ENCODE assay signal across 8 cellular contexts in genomic region chr11:27505781-27506180, GRCh38. TPM values are rescaled to one million over a fixed set of nuclear protein-coding genes. Genes with fewer than 3 reads are reported as not detected.
DNase-seq lines count a peak whose midpoint lies in the region; ATAC-seq, FAIRE-seq and TF ChIP-seq lines count a peak whose summit lies in the region.

No MANE protein-coding gene starts in this region.

- peaks cover 31% of the 10 kb centered on the region for H3K36me3 Mint-ChIP-seq in CD8-positive, alpha-beta T cell

- peak; percentile 0 for ATAC-seq in CD8-positive, alpha-beta T cell
- ATAC-seq in RWPE2 (ENCODE audit: low read depth): no peak

- FAIRE-seq in urothelium cell line (lab: Jason Lieb, UNC): no peak

- peak overlapping the region; percentile 99 for H3K4me3 Mint-ChIP-seq in CD8-positive, alpha-beta T cell

- peak overlapping the region; percentile 99 for H3K27ac Mint-ChIP-seq in CD8-positive, alpha-beta T cell

- CTCF ChIA-PET in CD8-positive, alpha-beta T cell (lab: Charles Lee): interaction anchor here (1.3 kb wide), 1 partner anchor 9 kb away, joined by 6 read pairs; no protein-coding TSS in a partner anchor

- intact Hi-C loops in CD8-positive, alpha-beta T cell (cut with DNase I, micrococcal nuclease): loop anchor here (1.0 to 5.0 kb wide), 4 partner anchors 7 to 602 kb away; partner anchors contain the start of genes CCDC34 (in 2 of the 2), KIF18A (in 1 of the 2), LGR4 (in 1 of the 2) and METTL15 (in 1 of the 2)

- no peaks in the 10 kb centered on the region for H3K36me3 ChIP-seq in CD8-positive, alpha-beta T cell (ENCODE audit: insufficient read depth, low read length)
- H3K36me3 ChIP-seq in H7 (replicated peaks; ENCODE audit: control insufficient read depth, insufficient read depth, low read length) (0 out of 2 replicates have a peak, but pooled peaks cover 1% of the 10 kb centered on the region), RWPE2 (ENCODE audit: low read depth) (peaks cover 41% of the 10 kb centered on the region)

- peak overlapping the region; percentile 83 for H3K27ac ChIP-seq in CD8-positive, alpha-beta T cell (ENCODE audit: low read depth, low read length)
- H3K27ac ChIP-seq in RWPE2 (ENCODE audit: poor library complexity, severe bottlenecking): no peak overlapping the region

- POLR2A ChIA-PET in CD8-positive, alpha-beta T cell (lab: Charles Lee): no interaction called here

- H3K9me3 Mint-ChIP-seq in CD8-positive, alpha-beta T cell: no peaks in the 10 kb centered on the region

- no peak for DNase-seq in CD8-positive, alpha-beta T cell
- DNase-seq in H7: peak; percentile 10
- DNase-seq in RWPE2 (ENCODE audit: low spot score): no peak
- DNase-seq in fibroblast of pulmonary artery (ENCODE audit: low read depth): no peak
- no peak for DNase-seq in skeletal muscle cell (ENCODE audit: low read depth)
- DNase-seq in hepatic stellate cell (ENCODE audit: low spot score): no peak
- DNase-seq in urothelium cell line (ENCODE audit: low spot score): no peak
- DNase-seq in UCSD-AML1 (lab: John Stamatoyannopoulos, UW; ENCODE audit: unreplicated experiment): no peak

- H3K9me3 ChIP-seq in CD8-positive, alpha-beta T cell (ENCODE audit: low read length): no peaks in the 10 kb centered on the region
- H3K9me3 ChIP-seq in RWPE2 (ENCODE audit: severe bottlenecking): no peaks in the 10 kb centered on the region

- H3K27me3 Mint-ChIP-seq in CD8-positive, alpha-beta T cell (ENCODE audit: low read depth): no peaks in the 10 kb centered on the region

- peak overlapping the region; percentile 71 for H3K4me3 ChIP-seq in CD8-positive, alpha-beta T cell (ENCODE audit: low read depth, low read length)
- H3K4me3 ChIP-seq in H7 (ENCODE audit: insufficient read depth, low read depth, low read length): peak overlapping the region; percentile 95
- H3K4me3 ChIP-seq in RWPE2 (ENCODE audit: severe bottlenecking): peak overlapping the region; percentile 93
- H3K4me3 ChIP-seq in fibroblast of pulmonary artery (replicated peaks; ENCODE audit: low read depth, low read length): peak overlapping the region; percentile 87
- H3K4me3 ChIP-seq in skeletal muscle cell (ENCODE audit: low read depth, low read length): peak overlapping the region; percentile 99

- peaks cover 53% of the 10 kb centered on the region for H3K4me1 Mint-ChIP-seq in CD8-positive, alpha-beta T cell (ENCODE audit: low read depth)

- no peaks in the 10 kb centered on the region for H3K27me3 ChIP-seq in CD8-positive, alpha-beta T cell (ENCODE audit: insufficient read depth, low read length)
- H3K27me3 ChIP-seq in H7 (ENCODE audit: control insufficient read depth, insufficient read depth, low read length) (no peaks in the 10 kb centered on the region), RWPE2 (ENCODE audit: insufficient read depth, poor library complexity, severe bottlenecking) (no peaks in the 10 kb centered on the region)

- no peak for TF ChIP-seq CTCF in CD8-positive, alpha-beta T cell (IDR thresholded peaks at IDR 0.05)
- TF ChIP-seq CTCF in RWPE2 (IDR thresholded peaks at IDR 0.05; ENCODE audit: poor library complexity, severe bottlenecking) (no peak), fibroblast of pulmonary artery (IDR thresholded peaks at IDR 0.05; ENCODE audit: low read length, missing control alignments) (no peak)

- H3K4me1 ChIP-seq in CD8-positive, alpha-beta T cell (ENCODE audit: insufficient read depth, low read length): peaks cover 29% of the 10 kb centered on the region
- peaks cover 10% of the 10 kb centered on the region for H3K4me1 ChIP-seq in RWPE2 (ENCODE audit: insufficient read depth, poor library complexity, severe bottlenecking)

RNA-seq across cellular contexts. Expression of gene LIN7C, which starts 0.8 kb away (rescaled TPM):
- total RNA-seq in CD8-positive, alpha-beta T cell: 10 to 100 TPM; 24.0 to 26.0 TPM
- total RNA-seq in H7 (2014; rRNA removed; shearing (Covaris generic)): 36.3 and 43.7 TPM in 2 replicates

RNA-seq across cellular contexts. Expression of gene LGR4, which starts 33.2 kb away (rescaled TPM):
- total RNA-seq in CD8-positive, alpha-beta T cell: under 1 TPM; 0.22 to 0.90 TPM
- total RNA-seq in H7 (2014; rRNA removed; shearing (Covaris generic)): 51.1 and 77.6 TPM in 2 replicates

Comparison
In these comparisons a context has a peak if more than half of its experiments do, and no peak if none do; other contexts are left out.
1. RNA of gene LGR4, which starts 33.2 kb away (total RNA-seq): 51.1 to 77.6 TPM in H7; 0.22 to 0.90 TPM in CD8-positive, alpha-beta T cell; every median in the first group is over 10 times any median in the second.
2. Peak in every context shown above with its lines, with median percentiles within 50 percentile points of each other: H3K4me3 ChIP-seq.